In the genomic region with DNA sequence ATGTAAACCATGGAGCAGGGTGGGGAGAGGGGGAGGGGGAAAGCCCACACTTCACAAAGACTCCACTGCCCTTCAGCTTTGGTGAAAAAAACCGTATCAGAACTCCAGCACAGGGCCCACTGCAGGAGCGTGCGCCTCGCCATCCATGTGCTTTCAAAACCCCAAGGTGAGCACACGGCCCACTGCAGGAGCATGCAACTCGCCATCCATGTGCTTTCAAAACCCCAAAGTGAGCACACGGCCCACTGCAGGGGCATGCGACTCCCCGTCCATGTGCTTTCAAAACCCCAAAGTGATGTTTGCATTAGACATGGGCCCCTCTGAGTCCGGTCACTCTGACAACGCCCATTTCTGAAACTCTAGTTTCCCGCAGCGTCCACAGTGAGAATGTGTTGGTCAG, we compare ENCODE assay signal across 1 cellular context.
TF ChIP-seq lines count a peak whose summit lies in the region.

No MANE protein-coding gene starts in this region.

TF ChIP-seq in WTC11, 78 proteins besides CTCF, POLR2A, EP300 and RAD21 (continued from another document):
- TF ChIP-seq, protein P1, sequence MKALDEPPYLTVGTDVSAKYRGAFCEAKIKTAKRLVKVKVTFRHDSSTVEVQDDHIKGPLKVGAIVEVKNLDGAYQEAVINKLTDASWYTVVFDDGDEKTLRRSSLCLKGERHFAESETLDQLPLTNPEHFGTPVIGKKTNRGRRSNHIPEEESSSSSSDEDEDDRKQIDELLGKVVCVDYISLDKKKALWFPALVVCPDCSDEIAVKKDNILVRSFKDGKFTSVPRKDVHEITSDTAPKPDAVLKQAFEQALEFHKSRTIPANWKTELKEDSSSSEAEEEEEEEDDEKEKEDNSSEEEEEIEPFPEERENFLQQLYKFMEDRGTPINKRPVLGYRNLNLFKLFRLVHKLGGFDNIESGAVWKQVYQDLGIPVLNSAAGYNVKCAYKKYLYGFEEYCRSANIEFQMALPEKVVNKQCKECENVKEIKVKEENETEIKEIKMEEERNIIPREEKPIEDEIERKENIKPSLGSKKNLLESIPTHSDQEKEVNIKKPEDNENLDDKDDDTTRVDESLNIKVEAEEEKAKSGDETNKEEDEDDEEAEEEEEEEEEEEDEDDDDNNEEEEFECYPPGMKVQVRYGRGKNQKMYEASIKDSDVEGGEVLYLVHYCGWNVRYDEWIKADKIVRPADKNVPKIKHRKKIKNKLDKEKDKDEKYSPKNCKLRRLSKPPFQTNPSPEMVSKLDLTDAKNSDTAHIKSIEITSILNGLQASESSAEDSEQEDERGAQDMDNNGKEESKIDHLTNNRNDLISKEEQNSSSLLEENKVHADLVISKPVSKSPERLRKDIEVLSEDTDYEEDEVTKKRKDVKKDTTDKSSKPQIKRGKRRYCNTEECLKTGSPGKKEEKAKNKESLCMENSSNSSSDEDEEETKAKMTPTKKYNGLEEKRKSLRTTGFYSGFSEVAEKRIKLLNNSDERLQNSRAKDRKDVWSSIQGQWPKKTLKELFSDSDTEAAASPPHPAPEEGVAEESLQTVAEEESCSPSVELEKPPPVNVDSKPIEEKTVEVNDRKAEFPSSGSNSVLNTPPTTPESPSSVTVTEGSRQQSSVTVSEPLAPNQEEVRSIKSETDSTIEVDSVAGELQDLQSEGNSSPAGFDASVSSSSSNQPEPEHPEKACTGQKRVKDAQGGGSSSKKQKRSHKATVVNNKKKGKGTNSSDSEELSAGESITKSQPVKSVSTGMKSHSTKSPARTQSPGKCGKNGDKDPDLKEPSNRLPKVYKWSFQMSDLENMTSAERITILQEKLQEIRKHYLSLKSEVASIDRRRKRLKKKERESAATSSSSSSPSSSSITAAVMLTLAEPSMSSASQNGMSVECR (CRISPR knock-in tag; IDR thresholded peaks at IDR 0.05; ENCODE audit: borderline replicate concordance) = no peak
- TF ChIP-seq SOX15 (CRISPR knock-in tag; IDR thresholded peaks at IDR 0.05) = no peak
- no peak for TF ChIP-seq FOXP1 (CRISPR knock-in tag; IDR thresholded peaks at IDR 0.05; ENCODE audit: borderline replicate concordance)
- TF ChIP-seq JAZF1 (CRISPR knock-in tag; IDR thresholded peaks at IDR 0.05) = no peak
- TF ChIP-seq, protein P2, sequence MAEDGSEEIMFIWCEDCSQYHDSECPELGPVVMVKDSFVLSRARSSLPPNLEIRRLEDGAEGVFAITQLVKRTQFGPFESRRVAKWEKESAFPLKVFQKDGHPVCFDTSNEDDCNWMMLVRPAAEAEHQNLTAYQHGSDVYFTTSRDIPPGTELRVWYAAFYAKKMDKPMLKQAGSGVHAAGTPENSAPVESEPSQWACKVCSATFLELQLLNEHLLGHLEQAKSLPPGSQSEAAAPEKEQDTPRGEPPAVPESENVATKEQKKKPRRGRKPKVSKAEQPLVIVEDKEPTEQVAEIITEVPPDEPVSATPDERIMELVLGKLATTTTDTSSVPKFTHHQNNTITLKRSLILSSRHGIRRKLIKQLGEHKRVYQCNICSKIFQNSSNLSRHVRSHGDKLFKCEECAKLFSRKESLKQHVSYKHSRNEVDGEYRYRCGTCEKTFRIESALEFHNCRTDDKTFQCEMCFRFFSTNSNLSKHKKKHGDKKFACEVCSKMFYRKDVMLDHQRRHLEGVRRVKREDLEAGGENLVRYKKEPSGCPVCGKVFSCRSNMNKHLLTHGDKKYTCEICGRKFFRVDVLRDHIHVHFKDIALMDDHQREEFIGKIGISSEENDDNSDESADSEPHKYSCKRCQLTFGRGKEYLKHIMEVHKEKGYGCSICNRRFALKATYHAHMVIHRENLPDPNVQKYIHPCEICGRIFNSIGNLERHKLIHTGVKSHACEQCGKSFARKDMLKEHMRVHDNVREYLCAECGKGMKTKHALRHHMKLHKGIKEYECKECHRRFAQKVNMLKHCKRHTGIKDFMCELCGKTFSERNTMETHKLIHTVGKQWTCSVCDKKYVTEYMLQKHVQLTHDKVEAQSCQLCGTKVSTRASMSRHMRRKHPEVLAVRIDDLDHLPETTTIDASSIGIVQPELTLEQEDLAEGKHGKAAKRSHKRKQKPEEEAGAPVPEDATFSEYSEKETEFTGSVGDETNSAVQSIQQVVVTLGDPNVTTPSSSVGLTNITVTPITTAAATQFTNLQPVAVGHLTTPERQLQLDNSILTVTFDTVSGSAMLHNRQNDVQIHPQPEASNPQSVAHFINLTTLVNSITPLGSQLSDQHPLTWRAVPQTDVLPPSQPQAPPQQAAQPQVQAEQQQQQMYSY (CRISPR knock-in tag; IDR thresholded peaks at IDR 0.05) = no peak
- no peak for TF ChIP-seq NR2C2 (CRISPR knock-in tag; IDR thresholded peaks at IDR 0.05)
- no peak for TF ChIP-seq MYBL2 (CRISPR knock-in tag; IDR thresholded peaks at IDR 0.05)
- TF ChIP-seq ZBTB21 (CRISPR knock-in tag; IDR thresholded peaks at IDR 0.05; ENCODE audit: borderline replicate concordance) = no peak
- TF ChIP-seq, protein P3, sequence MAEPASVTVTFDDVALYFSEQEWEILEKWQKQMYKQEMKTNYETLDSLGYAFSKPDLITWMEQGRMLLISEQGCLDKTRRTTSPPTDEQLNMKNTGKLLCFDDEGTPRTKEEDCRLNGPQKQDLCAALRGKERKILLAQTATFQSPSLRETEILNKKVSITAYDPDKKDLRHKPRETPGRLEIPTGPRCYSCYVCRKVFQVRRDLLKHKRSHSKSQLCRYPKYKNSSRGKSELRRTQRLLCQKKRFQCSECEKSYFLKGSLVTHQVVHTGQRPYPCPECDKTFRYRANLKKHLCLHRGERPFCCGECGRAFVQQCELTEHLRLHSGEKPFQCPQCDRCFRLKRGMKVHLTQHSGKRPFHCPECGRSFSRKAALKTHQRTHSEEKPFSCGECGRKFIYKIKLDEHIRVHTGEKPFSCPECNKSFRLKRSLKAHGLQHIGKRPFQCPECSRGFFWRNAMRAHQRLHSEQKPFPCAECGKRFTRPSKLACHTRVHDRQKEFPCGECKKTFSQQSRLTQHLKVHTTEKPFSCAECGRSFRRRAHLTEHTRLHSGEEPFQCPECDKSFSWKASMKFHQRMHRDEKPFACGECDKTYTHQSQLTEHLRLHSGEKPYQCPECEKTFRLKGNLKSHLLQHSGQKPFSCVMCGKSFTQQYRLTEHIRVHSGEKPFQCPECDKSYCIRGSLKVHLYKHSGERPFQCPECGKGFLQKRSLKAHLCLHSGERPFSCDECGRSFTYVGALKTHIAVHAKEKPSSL (CRISPR knock-in tag; conservative IDR thresholded peaks at IDR 0.05) = no peak
